In the genomic region with DNA sequence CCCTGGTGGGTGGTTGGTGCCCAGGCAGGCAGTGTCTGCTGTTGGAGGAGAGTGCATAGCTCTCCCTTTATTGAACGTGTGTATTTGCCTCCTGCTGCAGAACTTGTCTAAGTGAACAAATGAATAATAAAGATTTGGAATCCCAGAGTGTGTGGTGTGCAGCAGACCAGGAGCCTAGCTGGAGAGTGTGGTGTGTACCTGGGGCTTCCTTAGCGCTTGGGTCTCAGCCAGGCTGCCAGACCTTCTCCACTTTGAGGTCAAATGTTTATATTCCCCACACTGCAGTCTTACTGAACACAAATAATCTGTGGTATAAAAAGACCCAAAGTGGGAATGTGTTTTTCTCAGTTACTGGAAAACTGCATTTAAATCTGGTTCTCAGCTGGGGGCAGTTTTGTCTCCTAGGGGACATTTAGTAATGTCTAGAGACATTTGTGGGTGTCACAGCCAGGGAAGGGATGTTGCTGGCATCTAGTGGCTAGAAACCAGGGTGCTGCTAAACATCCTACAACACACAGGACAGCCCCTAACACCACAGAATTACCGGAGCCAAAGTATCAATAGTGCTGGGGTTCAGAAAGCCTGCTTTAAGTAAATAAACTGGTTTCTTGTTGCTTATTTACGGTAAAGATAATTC, we compare ENCODE assay signal across 1 cellular context.
TF ChIP-seq lines count a peak whose summit lies in the region.

No MANE protein-coding gene starts in this region.

TF ChIP-seq in SK-N-SH treated with all-trans-retinoic acid at 6 μM for 48 hours, 23 proteins besides CTCF, POLR2A, EP300 and RAD21 (continued from another document):
- TF ChIP-seq POU6F1 (CRISPR knock-in tag; IDR thresholded peaks at IDR 0.05; ENCODE audit: borderline replicate concordance, low read depth) (no peak), ZNF8 (CRISPR knock-in tag; IDR thresholded peaks at IDR 0.05) (no peak), TOX (CRISPR knock-in tag; IDR thresholded peaks at IDR 0.05; ENCODE audit: borderline replicate concordance) (no peak), RARB (CRISPR knock-in tag; IDR thresholded peaks at IDR 0.05) (no peak), ZFP3 (CRISPR knock-in tag; IDR thresholded peaks at IDR 0.05) (no peak), ZNF70 (CRISPR knock-in tag; IDR thresholded peaks at IDR 0.05) (no peak), SNAI2 (CRISPR knock-in tag; IDR thresholded peaks at IDR 0.05) (no peak), PPARA (CRISPR knock-in tag; IDR thresholded peaks at IDR 0.05; ENCODE audit: borderline replicate concordance) (no peak), BACH2 (CRISPR knock-in tag; IDR thresholded peaks at IDR 0.05; ENCODE audit: borderline replicate concordance) (no peak), ISL1 (CRISPR knock-in tag; IDR thresholded peaks at IDR 0.05) (no peak), OSR1 (CRISPR knock-in tag; IDR thresholded peaks at IDR 0.05) (no peak)
- TF ChIP-seq, protein P1, sequence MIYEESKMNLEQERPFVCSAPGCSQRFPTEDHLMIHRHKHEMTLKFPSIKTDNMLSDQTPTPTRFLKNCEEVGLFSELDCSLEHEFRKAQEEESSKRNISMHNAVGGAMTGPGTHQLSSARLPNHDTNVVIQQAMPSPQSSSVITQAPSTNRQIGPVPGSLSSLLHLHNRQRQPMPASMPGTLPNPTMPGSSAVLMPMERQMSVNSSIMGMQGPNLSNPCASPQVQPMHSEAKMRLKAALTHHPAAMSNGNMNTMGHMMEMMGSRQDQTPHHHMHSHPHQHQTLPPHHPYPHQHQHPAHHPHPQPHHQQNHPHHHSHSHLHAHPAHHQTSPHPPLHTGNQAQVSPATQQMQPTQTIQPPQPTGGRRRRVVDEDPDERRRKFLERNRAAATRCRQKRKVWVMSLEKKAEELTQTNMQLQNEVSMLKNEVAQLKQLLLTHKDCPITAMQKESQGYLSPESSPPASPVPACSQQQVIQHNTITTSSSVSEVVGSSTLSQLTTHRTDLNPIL (CRISPR knock-in tag; IDR thresholded peaks at IDR 0.05; ENCODE audit: low read depth): no peak
